In the genomic region with DNA sequence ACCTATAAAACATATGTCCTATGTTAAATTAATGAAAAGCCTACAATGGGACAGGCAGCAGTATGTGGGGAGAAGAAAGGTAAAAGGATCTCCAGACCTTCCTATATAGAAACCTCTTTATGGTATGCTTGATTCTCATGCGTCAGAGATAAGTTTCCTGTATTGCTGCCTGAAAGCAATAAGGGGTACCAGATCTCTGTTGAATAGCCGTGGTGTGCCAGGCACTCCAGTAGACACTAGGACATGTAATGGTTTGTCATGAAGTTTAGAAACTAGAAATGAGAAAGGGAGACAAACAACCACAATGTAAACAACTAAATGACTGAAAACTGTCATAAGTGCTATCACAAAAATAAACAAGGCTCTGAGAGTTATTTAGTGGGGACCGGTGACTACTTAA, we compare ENCODE assay signal across 15 cellular contexts.
"Had no signal": no experiment of that assay in that cellular context is flagged by ENCODE, and none has a peak within 500 bp of the region (broad histone marks: within the 10 kb centered on the region; RNA-seq: fewer than 3 reads in every experiment).

No MANE protein-coding gene starts in this region.

- H3K27me3 ChIP-seq: colonic mucosa, esophagus muscularis mucosa, foreskin keratinocyte, gastroesophageal sphincter, heart left ventricle, left lung had no signal

- H3K4me1 ChIP-seq: colonic mucosa, esophagus muscularis mucosa, foreskin keratinocyte, gastroesophageal sphincter, heart left ventricle, left lung, lower lobe of right lung had no signal

- H3K9me3 ChIP-seq: colonic mucosa, esophagus muscularis mucosa, gastroesophageal sphincter, heart left ventricle, left lung, lower lobe of right lung, mucosa of descending colon had no signal

- H3K4me3 ChIP-seq: colonic mucosa, esophagus muscularis mucosa, gastroesophageal sphincter, heart left ventricle, left lung, lower lobe of right lung, mucosa of descending colon had no signal

- ATAC-seq: foreskin keratinocyte, gastroesophageal sphincter, heart left ventricle, left cardiac atrium, left lung, left ventricle myocardium superior, lower lobe of right lung, mucosa of descending colon had no signal

- H3K36me3 ChIP-seq: colonic mucosa, esophagus muscularis mucosa, gastroesophageal sphincter, heart left ventricle, left lung, lower lobe of right lung had no signal

- H3K27ac ChIP-seq: colonic mucosa, esophagus muscularis mucosa, foreskin keratinocyte, gastroesophageal sphincter, heart left ventricle, left lung, lower lobe of right lung had no signal

- DNase-seq: colonic mucosa; cortex of kidney; effector CD8-positive, alpha-beta T cell; foreskin keratinocyte; heart left ventricle; hippocampal formation; left cardiac atrium; left lung; left ventricle myocardium superior; lower lobe of right lung; mesenchymal stem cell; mucosa of descending colon; naive B cell had no signal
